In the genomic region with DNA sequence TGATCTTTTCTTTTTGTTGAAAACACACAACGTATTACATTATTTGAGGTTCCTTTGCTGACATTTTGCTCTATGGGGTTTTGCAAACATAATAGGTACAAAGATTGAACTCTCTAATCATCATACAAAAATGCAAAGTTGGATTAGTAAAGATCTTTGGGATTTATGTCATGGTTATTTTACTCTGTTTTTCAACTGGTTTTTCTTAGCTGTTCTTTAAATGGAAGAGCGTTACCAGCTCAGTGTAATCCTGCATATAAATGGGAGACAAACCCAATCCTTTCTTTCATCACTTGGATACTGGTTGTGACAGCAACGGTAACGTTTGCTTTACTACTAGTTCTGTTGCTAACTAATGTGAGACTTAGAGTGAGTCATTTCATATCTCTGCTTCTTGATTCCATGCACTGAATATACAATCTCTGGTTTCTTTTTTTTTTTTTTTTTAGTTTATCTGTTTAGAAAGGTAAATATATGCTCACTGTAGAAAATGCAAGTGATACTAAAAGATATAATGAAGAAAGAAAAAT, we compare ENCODE assay signal across 14 cellular contexts.
"Had no signal": no experiment of that assay in that cellular context is flagged by ENCODE, and none has a peak within 500 bp of the region (broad histone marks: within the 10 kb centered on the region; RNA-seq: fewer than 3 reads in every experiment).

No MANE protein-coding gene starts in this region.

- H3K27me3 Mint-ChIP-seq: activated T-helper 17 cell treated with anti-CD3 and anti-CD28 coated beads, Interleukin-2, amount 50 U/mL, for 72 hours; naive thymus-derived CD4-positive, alpha-beta T cell; stimulated activated memory B cell treated with anti-CD40 and anti-IgM and Interleukin-4, amounts not matched to agents 10 μg/mL and 1 μg/mL and 100 μg/mL, for 72 hours had no signal

- H3K4me1 Mint-ChIP-seq: activated T-helper 17 cell treated with anti-CD3 and anti-CD28 coated beads, Interleukin-2, amount 50 U/mL, for 72 hours; naive thymus-derived CD4-positive, alpha-beta T cell; stimulated activated memory B cell treated with anti-CD40 and anti-IgM and Interleukin-4, amounts not matched to agents 10 μg/mL and 1 μg/mL and 100 μg/mL, for 72 hours had no signal

- DNase-seq: activated CD4-positive, alpha-beta T cell treated with anti-CD3 and anti-CD28 coated beads, Interleukin-2, amount 50 U/mL, for 1 hour; activated naive CD4-positive, alpha-beta T cell treated with Interleukin-2 at 50 U/mL for 16 hours; activated T-cell treated with anti-CD3 and anti-CD28 coated beads for 4 hours; aorta; dorsolateral prefrontal cortex; endodermal cell; mammary epithelial cell; mucosa of descending colon; naive thymus-derived CD4-positive, alpha-beta T cell; retina; stimulated activated CD4-positive, alpha-beta T cell treated with anti-CD3 and anti-CD28 coated beads, Interleukin-2, amount 100 ng/mL, for 48 hours had no signal

- H3K27ac Mint-ChIP-seq: activated T-helper 17 cell treated with anti-CD3 and anti-CD28 coated beads, Interleukin-2, amount 50 U/mL, for 72 hours; endodermal cell; naive thymus-derived CD4-positive, alpha-beta T cell; stimulated activated memory B cell treated with anti-CD40 and anti-IgM and Interleukin-4, amounts not matched to agents 10 μg/mL and 1 μg/mL and 100 μg/mL, for 72 hours; T-helper 2 cell treated with Interferon-gamma antibody and Interleukin-4, amounts not matched to agents 5 μg/mL and 100 μg/mL, for 36 hours had no signal

- H3K4me3 Mint-ChIP-seq: activated T-helper 17 cell treated with anti-CD3 and anti-CD28 coated beads, Interleukin-2, amount 50 U/mL, for 72 hours; endodermal cell; naive thymus-derived CD4-positive, alpha-beta T cell; stimulated activated memory B cell treated with anti-CD40 and anti-IgM and Interleukin-4, amounts not matched to agents 10 μg/mL and 1 μg/mL and 100 μg/mL, for 72 hours; T-helper 2 cell treated with Interferon-gamma antibody and Interleukin-4, amounts not matched to agents 5 μg/mL and 100 μg/mL, for 36 hours had no signal

- H3K36me3 Mint-ChIP-seq: naive thymus-derived CD4-positive, alpha-beta T cell; stimulated activated memory B cell treated with anti-CD40 and anti-IgM and Interleukin-4, amounts not matched to agents 10 μg/mL and 1 μg/mL and 100 μg/mL, for 72 hours had no signal
